In genomic region chr19:10403137-10404021, GRCh38 we compare ENCODE assay signal across 1 cellular context.
TF ChIP-seq lines count a peak whose summit lies in the region.

TSS of gene CDC37 (minus strand) at chr19:10403542. CDS start at chr19:10403479, 63 bp downstream.

TF ChIP-seq in WTC11, 78 proteins besides CTCF, POLR2A, EP300 and RAD21 (continued from another document):
- TF ChIP-seq ZNF671 (CRISPR knock-in tag; IDR thresholded peaks at IDR 0.05) (0 out of 2 replicates have a peak, but pooled peaks have one; percentile 48), NR1H2 (CRISPR knock-in tag; IDR thresholded peaks at IDR 0.05) (no peak), FOXK1 (CRISPR knock-in tag; IDR thresholded peaks at IDR 0.05) (peak; percentile 19; the same call in 1 of the 2 replicates), CBFB (CRISPR knock-in tag; IDR thresholded peaks at IDR 0.05; ENCODE audit: low read depth) (no peak), TCF7 (CRISPR knock-in tag; IDR thresholded peaks at IDR 0.05; ENCODE audit: low read depth) (no peak), NR2C2 (CRISPR knock-in tag; IDR thresholded peaks at IDR 0.05) (no peak), ELF4 (CRISPR knock-in tag; IDR thresholded peaks at IDR 0.05; ENCODE audit: low read depth) (no peak), ATF3 (CRISPR knock-in tag; conservative IDR thresholded peaks at IDR 0.05) (no peak), ATF1 (CRISPR knock-in tag; IDR thresholded peaks at IDR 0.05) (no peak), FOXJ3 (CRISPR knock-in tag; IDR thresholded peaks at IDR 0.05; ENCODE audit: borderline replicate concordance) (no peak), IRF2 (CRISPR knock-in tag; IDR thresholded peaks at IDR 0.05; ENCODE audit: borderline replicate concordance, low read depth) (no peak), GABPB1 (CRISPR knock-in tag; IDR thresholded peaks at IDR 0.05) (peak; percentile 70), ATF2 (CRISPR knock-in tag; IDR thresholded peaks at IDR 0.05; ENCODE audit: borderline replicate concordance, low read depth) (no peak), SOX15 (CRISPR knock-in tag; IDR thresholded peaks at IDR 0.05) (no peak), TP53 (CRISPR knock-in tag; IDR thresholded peaks at IDR 0.05) (peak; percentile 57; the same call in 1 of the 2 replicates), OVOL2 (CRISPR knock-in tag; IDR thresholded peaks at IDR 0.05; ENCODE audit: borderline replicate concordance) (no peak), SMAD4 (CRISPR knock-in tag; IDR thresholded peaks at IDR 0.05) (no peak), ATF6 (CRISPR knock-in tag; IDR thresholded peaks at IDR 0.05) (no peak), ZNF138 (CRISPR knock-in tag; conservative IDR thresholded peaks at IDR 0.05) (no peak), TEAD4 (CRISPR knock-in tag; IDR thresholded peaks at IDR 0.05) (no peak), PRRX2 (CRISPR knock-in tag; IDR thresholded peaks at IDR 0.05) (no peak), ZNF317 (CRISPR knock-in tag; IDR thresholded peaks at IDR 0.05; ENCODE audit: borderline replicate concordance, low read depth) (no peak), ZBTB21 (CRISPR knock-in tag; IDR thresholded peaks at IDR 0.05; ENCODE audit: borderline replicate concordance) (peak; percentile 43; the same call in 1 of the 2 replicates), ZNF232 (CRISPR knock-in tag; IDR thresholded peaks at IDR 0.05) (no peak), GRHL2 (CRISPR knock-in tag; IDR thresholded peaks at IDR 0.05; ENCODE audit: insufficient replicate concordance, severe bottlenecking) (no peak), RELA (CRISPR knock-in tag; IDR thresholded peaks at IDR 0.05; ENCODE audit: borderline replicate concordance) (no peak), FOXP4 (CRISPR knock-in tag; IDR thresholded peaks at IDR 0.05) (no peak; the same call in 1 of the 2 replicates), AFF4 (CRISPR knock-in tag; IDR thresholded peaks at IDR 0.05; ENCODE audit: borderline replicate concordance) (no peak), SP1 (CRISPR knock-in tag; conservative IDR thresholded peaks at IDR 0.05) (peak; percentile 96), RORB (CRISPR knock-in tag; IDR thresholded peaks at IDR 0.05) (no peak), TEAD1 (CRISPR knock-in tag; IDR thresholded peaks at IDR 0.05) (0 out of 2 replicates have a peak, but pooled peaks have one; percentile 22)
- TF ChIP-seq, protein P1, sequence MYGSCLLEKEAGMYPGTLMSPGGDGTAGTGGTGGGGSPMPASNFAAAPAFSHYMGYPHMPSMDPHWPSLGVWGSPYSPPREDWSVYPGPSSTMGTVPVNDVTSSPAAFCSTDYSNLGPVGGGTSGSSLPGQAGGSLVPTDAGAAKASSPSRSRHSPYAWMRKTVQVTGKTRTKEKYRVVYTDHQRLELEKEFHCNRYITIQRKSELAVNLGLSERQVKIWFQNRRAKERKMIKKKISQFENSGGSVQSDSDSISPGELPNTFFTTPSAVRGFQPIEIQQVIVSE (CRISPR knock-in tag; IDR thresholded peaks at IDR 0.05; ENCODE audit: borderline replicate concordance): no peak
- TF ChIP-seq, protein P2, sequence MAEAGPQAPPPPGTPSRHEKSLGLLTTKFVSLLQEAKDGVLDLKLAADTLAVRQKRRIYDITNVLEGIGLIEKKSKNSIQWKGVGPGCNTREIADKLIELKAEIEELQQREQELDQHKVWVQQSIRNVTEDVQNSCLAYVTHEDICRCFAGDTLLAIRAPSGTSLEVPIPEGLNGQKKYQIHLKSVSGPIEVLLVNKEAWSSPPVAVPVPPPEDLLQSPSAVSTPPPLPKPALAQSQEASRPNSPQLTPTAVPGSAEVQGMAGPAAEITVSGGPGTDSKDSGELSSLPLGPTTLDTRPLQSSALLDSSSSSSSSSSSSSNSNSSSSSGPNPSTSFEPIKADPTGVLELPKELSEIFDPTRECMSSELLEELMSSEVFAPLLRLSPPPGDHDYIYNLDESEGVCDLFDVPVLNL (CRISPR knock-in tag; IDR thresholded peaks at IDR 0.05; ENCODE audit: borderline replicate concordance, low read depth): no peak
- TF ChIP-seq, protein P3, sequence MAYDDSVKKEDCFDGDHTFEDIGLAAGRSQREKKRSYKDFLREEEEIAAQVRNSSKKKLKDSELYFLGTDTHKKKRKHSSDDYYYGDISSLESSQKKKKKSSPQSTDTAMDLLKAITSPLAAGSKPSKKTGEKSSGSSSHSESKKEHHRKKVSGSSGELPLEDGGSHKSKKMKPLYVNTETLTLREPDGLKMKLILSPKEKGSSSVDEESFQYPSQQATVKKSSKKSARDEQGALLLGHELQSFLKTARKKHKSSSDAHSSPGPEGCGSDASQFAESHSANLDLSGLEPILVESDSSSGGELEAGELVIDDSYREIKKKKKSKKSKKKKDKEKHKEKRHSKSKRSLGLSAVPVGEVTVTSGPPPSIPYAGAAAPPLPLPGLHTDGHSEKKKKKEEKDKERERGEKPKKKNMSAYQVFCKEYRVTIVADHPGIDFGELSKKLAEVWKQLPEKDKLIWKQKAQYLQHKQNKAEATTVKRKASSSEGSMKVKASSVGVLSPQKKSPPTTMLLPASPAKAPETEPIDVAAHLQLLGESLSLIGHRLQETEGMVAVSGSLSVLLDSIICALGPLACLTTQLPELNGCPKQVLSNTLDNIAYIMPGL (CRISPR knock-in tag; IDR thresholded peaks at IDR 0.05): peak; percentile 15; the same call in 1 of the 2 replicates
- TF ChIP-seq, protein P4, sequence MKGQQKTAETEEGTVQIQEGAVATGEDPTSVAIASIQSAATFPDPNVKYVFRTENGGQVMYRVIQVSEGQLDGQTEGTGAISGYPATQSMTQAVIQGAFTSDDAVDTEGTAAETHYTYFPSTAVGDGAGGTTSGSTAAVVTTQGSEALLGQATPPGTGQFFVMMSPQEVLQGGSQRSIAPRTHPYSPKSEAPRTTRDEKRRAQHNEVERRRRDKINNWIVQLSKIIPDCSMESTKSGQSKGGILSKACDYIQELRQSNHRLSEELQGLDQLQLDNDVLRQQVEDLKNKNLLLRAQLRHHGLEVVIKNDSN (CRISPR knock-in tag; IDR thresholded peaks at IDR 0.05): no peak
- TF ChIP-seq, protein P5, sequence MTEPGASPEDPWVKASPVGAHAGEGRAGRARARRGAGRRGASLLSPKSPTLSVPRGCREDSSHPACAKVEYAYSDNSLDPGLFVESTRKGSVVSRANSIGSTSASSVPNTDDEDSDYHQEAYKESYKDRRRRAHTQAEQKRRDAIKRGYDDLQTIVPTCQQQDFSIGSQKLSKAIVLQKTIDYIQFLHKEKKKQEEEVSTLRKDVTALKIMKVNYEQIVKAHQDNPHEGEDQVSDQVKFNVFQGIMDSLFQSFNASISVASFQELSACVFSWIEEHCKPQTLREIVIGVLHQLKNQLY (CRISPR knock-in tag; IDR thresholded peaks at IDR 0.05): no peak
- TF ChIP-seq, protein P6, sequence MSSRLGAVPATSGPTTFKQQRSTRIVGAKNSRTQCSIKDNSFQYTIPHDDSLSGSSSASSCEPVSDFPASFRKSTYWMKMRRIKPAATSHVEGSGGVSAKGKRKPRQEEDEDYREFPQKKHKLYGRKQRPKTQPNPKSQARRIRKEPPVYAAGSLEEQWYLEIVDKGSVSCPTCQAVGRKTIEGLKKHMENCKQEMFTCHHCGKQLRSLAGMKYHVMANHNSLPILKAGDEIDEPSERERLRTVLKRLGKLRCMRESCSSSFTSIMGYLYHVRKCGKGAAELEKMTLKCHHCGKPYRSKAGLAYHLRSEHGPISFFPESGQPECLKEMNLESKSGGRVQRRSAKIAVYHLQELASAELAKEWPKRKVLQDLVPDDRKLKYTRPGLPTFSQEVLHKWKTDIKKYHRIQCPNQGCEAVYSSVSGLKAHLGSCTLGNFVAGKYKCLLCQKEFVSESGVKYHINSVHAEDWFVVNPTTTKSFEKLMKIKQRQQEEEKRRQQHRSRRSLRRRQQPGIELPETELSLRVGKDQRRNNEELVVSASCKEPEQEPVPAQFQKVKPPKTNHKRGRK (CRISPR knock-in tag; IDR thresholded peaks at IDR 0.05; ENCODE audit: borderline replicate concordance): no peak
